13 cellular contexts compared by ENCODE assay signal in the genomic region with DNA sequence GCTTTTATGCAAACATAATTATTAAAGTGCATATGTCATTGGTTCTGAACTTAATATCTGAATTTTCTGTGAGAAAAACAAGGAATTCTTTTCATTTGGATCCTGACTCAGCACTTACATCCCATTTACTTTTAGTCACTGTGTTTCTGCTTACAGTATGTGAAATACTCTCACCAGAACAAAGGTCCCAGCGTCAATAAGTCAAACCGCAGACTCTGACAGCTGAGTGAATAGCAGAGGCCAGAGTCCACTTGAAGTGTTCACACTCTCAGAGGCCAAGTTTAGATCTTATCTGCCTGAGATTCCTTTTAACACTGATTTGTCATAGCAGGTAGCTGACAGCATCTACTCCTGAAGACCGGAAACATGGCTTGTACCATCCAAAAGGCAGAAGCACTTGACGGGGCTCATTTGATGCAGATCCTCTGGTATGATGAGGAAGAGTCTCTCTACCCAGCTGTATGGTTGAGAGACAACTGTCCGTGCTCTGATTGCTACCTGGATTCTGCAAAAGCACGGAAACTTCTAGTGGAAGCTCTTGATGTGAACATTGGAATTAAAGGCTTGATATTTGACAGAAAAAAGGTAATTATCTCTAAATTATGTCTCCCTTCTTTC. TPM values are rescaled to one million over a fixed set of nuclear protein-coding genes. Genes with fewer than 3 reads are reported as not detected.
DNase-seq lines count a peak whose midpoint lies in the region; ATAC-seq and TF ChIP-seq lines count a peak whose summit lies in the region.
"Had no signal": no experiment of that assay in that cellular context is flagged by ENCODE, and none has a peak within 500 bp of the region (broad histone marks: within the 10 kb centered on the region; RNA-seq: fewer than 3 reads in every experiment).

No MANE protein-coding gene starts in this region.

- H3K9me3 Mint-ChIP-seq in Calu3 (ENCODE audit: low read depth, unreplicated experiment) (no peaks in the 10 kb centered on the region), nephron (peaks cover 15% of the 10 kb centered on the region)

- no peaks in the 10 kb centered on the region for H3K27me3 Mint-ChIP-seq in Calu3 (ENCODE audit: unreplicated experiment)
- no peaks in the 10 kb centered on the region for H3K27me3 Mint-ChIP-seq in nephron (ENCODE audit: low read depth)

- H3K36me3 Mint-ChIP-seq in Calu3 (ENCODE audit: insufficient read depth, unreplicated experiment) (no peaks in the 10 kb centered on the region), nephron (ENCODE audit: low read depth) (peaks cover 11% of the 10 kb centered on the region)

- ATAC-seq in GM21447 (IDR thresholded peaks at IDR 0.05; ENCODE audit: unreplicated experiment) = no peak
- ATAC-seq in GM21367 (IDR thresholded peaks at IDR 0.05; ENCODE audit: unreplicated experiment) = no peak
- ATAC-seq: esophagus mucosa had no signal

- no TSS peak for BruUV-seq in Calu3 (replicated peaks; lab: Mats Ljungman, UMichigan)

- H3K4me3 Mint-ChIP-seq in Calu3 (ENCODE audit: low read depth, unreplicated experiment) = no peak overlapping the region
- peak overlapping the region in 1 of 3 experiments; percentile 39 for H3K4me3 Mint-ChIP-seq in nephron

- CTCF ChIA-PET in Calu3 (lab: Charles Lee) = no interaction called here

- no peak overlapping the region for H3K27ac Mint-ChIP-seq in Calu3 (ENCODE audit: unreplicated experiment)
- H3K27ac Mint-ChIP-seq in nephron = peak overlapping the region; percentile 25 to 77 (median 71)

- intact Hi-C loops in Calu3 (cut with micrococcal nuclease; ENCODE audit: unreplicated experiment) = no loop called here

- peak; percentile 54 for DNase-seq in Calu3
- DNase-seq in RPMI7951 (ENCODE audit: low read depth) = peak; percentile 81
- DNase-seq in fibroblast of peridontal ligament (ENCODE audit: extremely low read depth) = peak; percentile 50
- no peak for DNase-seq in stimulated activated CD8-positive, alpha-beta memory T cell treated with anti-CD3 and anti-CD28 coated beads, Interleukin-4, amount 100 ng/mL, for 48 hours
- no peak for DNase-seq in cortex of kidney (lab: John Stamatoyannopoulos, UW)
- DNase-seq: NCI-H1092, NCI-H748 treated with DMSO at 0.1 percent for 48 hours had no signal

- H3K4me1 Mint-ChIP-seq in Calu3 (ENCODE audit: low read depth, unreplicated experiment) (peaks cover 9% of the 10 kb centered on the region), nephron (peaks cover 19% of the 10 kb centered on the region)

- no peak for TF ChIP-seq CTCF in Calu3 (IDR thresholded peaks at IDR 0.05; ENCODE audit: unreplicated experiment)
- no peak for TF ChIP-seq CTCF in nephron (IDR thresholded peaks at IDR 0.05; ENCODE audit: unreplicated experiment in 3 of 3)

RNA-seq across cellular contexts. Expression of gene BBOX1, which starts 14.6 kb away (rescaled TPM):
- not detected in 2 replicates for total RNA-seq in Calu3 (2022)
- total RNA-seq in RPMI7951 (2014; rRNA removed; shearing (Covaris generic)) = 0.39 and 0.60 TPM in 2 replicates
- total RNA-seq: ascending aorta, SK-MEL-5 had no signal

Comparison
In these comparisons a context has a peak if more than half of its experiments do, and no peak if none do; other contexts are left out.
1. DNase-seq: peak in Calu3 (single experiment), RPMI7951 (single experiment) and fibroblast of peridontal ligament (single experiment); none in stimulated activated CD8-positive, alpha-beta memory T cell treated with anti-CD3 and anti-CD28 coated beads, Interleukin-4, amount 100 ng/mL, for 48 hours (single experiment) and cortex of kidney (single experiment).